ENCODE assay signal across 37 cellular contexts in genomic region chr1:187836557-187836956, GRCh38.
"Had no signal": no experiment of that assay in that cellular context is flagged by ENCODE, and none has a peak within 500 bp of the region (broad histone marks: within the 10 kb centered on the region; RNA-seq: fewer than 3 reads in every experiment).

No MANE protein-coding gene starts in this region.

- H3K27me3 ChIP-seq: ascending aorta, cardiac muscle cell had no signal

- H3K27me3 Mint-ChIP-seq: activated CD4-positive, alpha-beta memory T cell treated with anti-CD3 and anti-CD28 coated beads, Interleukin-2, amount 10 ng/mL, durations not matched to agents 7 days and 5 days; activated CD4-positive, alpha-beta T cell treated with anti-CD3 and anti-CD28 coated beads for 36 hours; activated CD4-positive, alpha-beta T cell treated with anti-CD3 and anti-CD28 coated beads, Interleukin-2, amount 10 ng/mL, durations not matched to agents 7 days and 5 days; activated CD8-positive, alpha-beta memory T cell treated with anti-CD3 and anti-CD28 coated beads, Interleukin-2, amount 10 ng/mL, durations not matched to agents 7 days and 5 days; activated naive CD4-positive, alpha-beta T cell treated with anti-CD3 and anti-CD28 coated beads, Interleukin-2, amount 10 ng/mL, durations not matched to agents 7 days and 5 days; activated naive CD4-positive, alpha-beta T cell treated with anti-CD3 and anti-CD28 coated beads, Interleukin-2, amount 50 U/mL, for 24 hours; activated naive CD8-positive, alpha-beta T cell; activated naive CD8-positive, alpha-beta T cell treated with anti-CD3 and anti-CD28 coated beads, Interleukin-2, amount 10 ng/mL, durations not matched to agents 7 days and 5 days; activated naive CD8-positive, alpha-beta T cell treated with anti-CD3 and anti-CD28 coated beads, Interleukin-2, amount 50 U/mL, for 24 hours; activated T-cell treated with anti-CD3 and anti-CD28 coated beads, Interleukin-2, amount 50 U/mL, for 24 hours; brain; central memory CD8-positive, alpha-beta T cell had no signal

- H3K36me3 Mint-ChIP-seq: activated CD8-positive, alpha-beta memory T cell treated with anti-CD3 and anti-CD28 coated beads, Interleukin-2, amount 10 ng/mL, durations not matched to agents 7 days and 5 days; activated naive CD4-positive, alpha-beta T cell treated with anti-CD3 and anti-CD28 coated beads, Interleukin-2, amount 10 ng/mL, durations not matched to agents 7 days and 5 days; activated naive CD4-positive, alpha-beta T cell treated with anti-CD3 and anti-CD28 coated beads, Interleukin-2, amount 50 U/mL, for 24 hours; activated naive CD8-positive, alpha-beta T cell; activated naive CD8-positive, alpha-beta T cell treated with anti-CD3 and anti-CD28 coated beads, Interleukin-2, amount 10 ng/mL, durations not matched to agents 7 days and 5 days; brain had no signal

- H3K27ac ChIP-seq: ascending aorta, cardiac muscle cell, WERI-Rb-1 had no signal

- DNase-seq: activated CD4-positive, alpha-beta memory T cell treated with anti-CD3 and anti-CD28 coated beads, Interleukin-2, amount 10 ng/mL, durations not matched to agents 7 days and 5 days; activated CD4-positive, alpha-beta T cell treated with anti-CD3 and anti-CD28 coated beads for 1 hour; activated CD4-positive, alpha-beta T cell treated with anti-CD3 and anti-CD28 coated beads for 36 hours; activated CD4-positive, alpha-beta T cell treated with anti-CD3 and anti-CD28 coated beads for 48 hours; activated CD4-positive, alpha-beta T cell treated with anti-CD3 and anti-CD28 coated beads, Interleukin-2, amount 10 ng/mL, durations not matched to agents 7 days and 5 days; activated CD4-positive, alpha-beta T cell treated with anti-CD3 and anti-CD28 coated beads, Interleukin-2, amount 50 U/mL, for 48 hours; activated CD4-positive, CD25-positive, alpha-beta regulatory T cell; activated CD8-positive, alpha-beta memory T cell treated with anti-CD3 and anti-CD28 coated beads for 24 hours; activated CD8-positive, alpha-beta memory T cell treated with anti-CD3 and anti-CD28 coated beads, Interleukin-2, amount 10 ng/mL, durations not matched to agents 7 days and 5 days; activated CD8-positive, alpha-beta memory T cell treated with anti-CD3 and anti-CD28 coated beads, Interleukin-2, amount 50 U/mL, for 48 hours; activated CD8-positive, alpha-beta T cell treated with anti-CD3 and anti-CD28 coated beads, Interleukin-2, amount 10 ng/mL, durations not matched to agents 7 days and 5 days; activated effector memory CD4-positive, alpha-beta T cell treated with Interleukin-2 at 50 U/mL for 16 hours; activated gamma-delta T cell; activated naive CD4-positive, alpha-beta T cell treated with anti-CD3 and anti-CD28 coated beads, Interleukin-2, amount 10 ng/mL, durations not matched to agents 7 days and 5 days; activated naive CD4-positive, alpha-beta T cell treated with Interleukin-2 at 50 U/mL for 16 hours; activated naive CD8-positive, alpha-beta T cell treated with anti-CD3 and anti-CD28 coated beads, Interleukin-2, amount 10 ng/mL, durations not matched to agents 7 days and 5 days; activated naive CD8-positive, alpha-beta T cell treated with anti-CD3 and anti-CD28 coated beads, Interleukin-2, amount 50 U/mL, for 24 hours; activated T-cell treated with anti-CD3 and anti-CD28 coated beads, Interleukin-2, amount 50 U/mL, for 24 hours; activated T-cell treated with anti-CD3 and anti-CD28 coated beads, Interleukin-2, amount 50 U/mL, for 48 hours; amygdala; anterior cingulate cortex; caudate nucleus; cerebellar nuclear complex; T-helper 2 cell; T-helper 9 cell; WERI-Rb-1 had no signal

- H3K4me1 ChIP-seq: ascending aorta had no signal

- H3K9me3 Mint-ChIP-seq: activated naive CD4-positive, alpha-beta T cell treated with anti-CD3 and anti-CD28 coated beads, Interleukin-2, amount 10 ng/mL, durations not matched to agents 7 days and 5 days; activated naive CD4-positive, alpha-beta T cell treated with anti-CD3 and anti-CD28 coated beads, Interleukin-2, amount 50 U/mL, for 24 hours; activated naive CD8-positive, alpha-beta T cell treated with anti-CD3 and anti-CD28 coated beads, Interleukin-2, amount 10 ng/mL, durations not matched to agents 7 days and 5 days; activated naive CD8-positive, alpha-beta T cell treated with anti-CD3 and anti-CD28 coated beads, Interleukin-2, amount 50 U/mL, for 24 hours; T-helper 2 cell treated with Interferon-gamma antibody and Interleukin-4, amounts not matched to agents 5 μg/mL and 100 μg/mL, for 36 hours had no signal

- H3K9me3 ChIP-seq: ascending aorta had no signal

- H3K4me3 ChIP-seq: ascending aorta, cardiac muscle cell had no signal

- H3K36me3 ChIP-seq: ascending aorta, cardiac muscle cell, WERI-Rb-1 had no signal

- ATAC-seq: activated CD4-positive, alpha-beta T cell treated with anti-CD3 and anti-CD28 coated beads for 36 hours; activated CD4-positive, CD25-positive, alpha-beta regulatory T cell treated with anti-CD3 and anti-CD28 coated beads, Interleukin-2, amount 50 U/mL, for 24 hours; activated CD8-positive, alpha-beta memory T cell treated with anti-CD3 and anti-CD28 coated beads, Interleukin-2, amount 10 ng/mL, durations not matched to agents 7 days and 5 days; activated CD8-positive, alpha-beta T cell treated with anti-CD3 and anti-CD28 coated beads, Interleukin-2, amount 10 ng/mL, durations not matched to agents 7 days and 5 days; activated naive CD8-positive, alpha-beta T cell treated with anti-CD3 and anti-CD28 coated beads, Interleukin-2, amount 50 U/mL, for 24 hours had no signal

- H3K27ac Mint-ChIP-seq: activated CD4-positive, alpha-beta memory T cell treated with anti-CD3 and anti-CD28 coated beads, Interleukin-2, amount 10 ng/mL, durations not matched to agents 7 days and 5 days; activated CD4-positive, alpha-beta T cell treated with anti-CD3 and anti-CD28 coated beads for 36 hours; activated CD4-positive, alpha-beta T cell treated with anti-CD3 and anti-CD28 coated beads, Interleukin-2, amount 10 ng/mL, durations not matched to agents 7 days and 5 days; activated CD8-positive, alpha-beta memory T cell treated with anti-CD3 and anti-CD28 coated beads, Interleukin-2, amount 10 ng/mL, durations not matched to agents 7 days and 5 days; activated CD8-positive, alpha-beta T cell treated with anti-CD3 and anti-CD28 coated beads, Interleukin-2, amount 10 ng/mL, durations not matched to agents 7 days and 5 days; activated naive CD4-positive, alpha-beta T cell treated with anti-CD3 and anti-CD28 coated beads, Interleukin-2, amount 10 ng/mL, durations not matched to agents 7 days and 5 days; activated naive CD4-positive, alpha-beta T cell treated with anti-CD3 and anti-CD28 coated beads, Interleukin-2, amount 50 U/mL, for 24 hours; activated naive CD8-positive, alpha-beta T cell; activated naive CD8-positive, alpha-beta T cell treated with anti-CD3 and anti-CD28 coated beads, Interleukin-2, amount 10 ng/mL, durations not matched to agents 7 days and 5 days; activated naive CD8-positive, alpha-beta T cell treated with anti-CD3 and anti-CD28 coated beads, Interleukin-2, amount 50 U/mL, for 24 hours; activated T-cell treated with anti-CD3 and anti-CD28 coated beads, Interleukin-2, amount 50 U/mL, for 24 hours; activated T-helper 2 cell treated with anti-CD3 and anti-CD28 coated beads, Interferon-gamma antibody, Interleukin-2, Interleukin-4, amounts not matched to agents 10 μg/mL and 5 μg/mL and 100 μg/mL, durations not matched to agents 14 hours and 24 hours and 36 hours; brain; T-helper 1 cell treated with Interleukin-12 subunit alpha and Interleukin-12 subunit beta and Interleukin-4 antibody, amounts not matched to agents 30 μg/mL and 1 μg/mL, for 36 hours; T-helper 2 cell treated with Interferon-gamma antibody and Interleukin-4, amounts not matched to agents 5 μg/mL and 100 μg/mL, for 36 hours; WTC11 had no signal

- H3K4me3 Mint-ChIP-seq: activated CD4-positive, alpha-beta memory T cell treated with anti-CD3 and anti-CD28 coated beads, Interleukin-2, amount 10 ng/mL, durations not matched to agents 7 days and 5 days; activated CD4-positive, alpha-beta T cell treated with anti-CD3 and anti-CD28 coated beads for 36 hours; activated CD4-positive, alpha-beta T cell treated with anti-CD3 and anti-CD28 coated beads, Interleukin-2, amount 10 ng/mL, durations not matched to agents 7 days and 5 days; activated CD8-positive, alpha-beta memory T cell treated with anti-CD3 and anti-CD28 coated beads, Interleukin-2, amount 10 ng/mL, durations not matched to agents 7 days and 5 days; activated CD8-positive, alpha-beta T cell treated with anti-CD3 and anti-CD28 coated beads, Interleukin-2, amount 10 ng/mL, durations not matched to agents 7 days and 5 days; activated naive CD4-positive, alpha-beta T cell treated with anti-CD3 and anti-CD28 coated beads, Interleukin-2, amount 10 ng/mL, durations not matched to agents 7 days and 5 days; activated naive CD4-positive, alpha-beta T cell treated with anti-CD3 and anti-CD28 coated beads, Interleukin-2, amount 50 U/mL, for 24 hours; activated naive CD8-positive, alpha-beta T cell; activated naive CD8-positive, alpha-beta T cell treated with anti-CD3 and anti-CD28 coated beads, Interleukin-2, amount 10 ng/mL, durations not matched to agents 7 days and 5 days; activated naive CD8-positive, alpha-beta T cell treated with anti-CD3 and anti-CD28 coated beads, Interleukin-2, amount 50 U/mL, for 24 hours; activated T-cell treated with anti-CD3 and anti-CD28 coated beads, Interleukin-2, amount 50 U/mL, for 24 hours; brain; central memory CD8-positive, alpha-beta T cell; T-helper 1 cell treated with Interleukin-12 subunit alpha and Interleukin-12 subunit beta and Interleukin-4 antibody, amounts not matched to agents 30 μg/mL and 1 μg/mL, for 36 hours; T-helper 2 cell treated with Interferon-gamma antibody and Interleukin-4, amounts not matched to agents 5 μg/mL and 100 μg/mL, for 36 hours; WTC11 had no signal

- H3K4me1 Mint-ChIP-seq: activated CD4-positive, alpha-beta memory T cell treated with anti-CD3 and anti-CD28 coated beads, Interleukin-2, amount 10 ng/mL, durations not matched to agents 7 days and 5 days; activated CD4-positive, alpha-beta T cell treated with anti-CD3 and anti-CD28 coated beads for 36 hours; activated CD4-positive, alpha-beta T cell treated with anti-CD3 and anti-CD28 coated beads, Interleukin-2, amount 10 ng/mL, durations not matched to agents 7 days and 5 days; activated CD8-positive, alpha-beta memory T cell treated with anti-CD3 and anti-CD28 coated beads, Interleukin-2, amount 10 ng/mL, durations not matched to agents 7 days and 5 days; activated naive CD4-positive, alpha-beta T cell treated with anti-CD3 and anti-CD28 coated beads, Interleukin-2, amount 10 ng/mL, durations not matched to agents 7 days and 5 days; activated naive CD4-positive, alpha-beta T cell treated with anti-CD3 and anti-CD28 coated beads, Interleukin-2, amount 50 U/mL, for 24 hours; activated naive CD8-positive, alpha-beta T cell treated with anti-CD3 and anti-CD28 coated beads, Interleukin-2, amount 10 ng/mL, durations not matched to agents 7 days and 5 days; activated naive CD8-positive, alpha-beta T cell treated with anti-CD3 and anti-CD28 coated beads, Interleukin-2, amount 50 U/mL, for 24 hours; brain; central memory CD8-positive, alpha-beta T cell; WTC11 had no signal
